3 cellular contexts compared by ENCODE assay signal in the genomic region with DNA sequence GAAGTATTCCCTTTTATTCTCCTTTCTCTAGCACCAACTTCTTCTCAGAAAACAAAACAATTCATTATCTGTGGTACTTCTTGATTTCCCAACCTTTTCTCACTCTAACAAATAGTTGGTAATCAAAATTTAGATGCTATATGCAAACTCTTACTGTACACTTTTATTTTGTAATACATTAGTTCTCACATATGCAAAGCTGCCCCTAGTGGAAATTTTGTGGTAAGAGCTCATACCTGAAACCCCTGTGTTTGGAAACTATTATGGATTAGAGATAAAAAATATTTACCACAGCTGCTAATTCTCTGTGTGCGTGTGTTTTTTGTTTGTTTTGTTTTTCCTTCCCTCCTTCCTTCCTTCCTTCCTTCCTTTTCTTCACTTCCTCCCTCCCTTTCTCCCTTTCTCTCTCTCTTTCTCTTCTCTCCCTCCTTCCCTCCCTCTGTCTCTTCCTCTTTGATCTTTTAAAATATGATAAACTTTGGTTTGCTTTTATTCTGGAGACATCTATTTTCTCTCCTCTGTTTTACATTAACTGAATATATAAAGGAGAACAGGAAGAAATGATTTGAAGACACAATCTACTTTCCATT.
TF ChIP-seq lines count a peak whose summit lies in the region.

No MANE protein-coding gene starts in this region.

TF ChIP-seq in A549, 52 proteins besides CTCF, POLR2A, EP300 and RAD21 (continued from another document):
- no peak for TF ChIP-seq HMGXB4 (CRISPR knock-in tag; IDR thresholded peaks at IDR 0.05; ENCODE audit: borderline replicate concordance)
- no peak for TF ChIP-seq CHD4 (IDR thresholded peaks at IDR 0.05; ENCODE audit: borderline replicate concordance)
- TF ChIP-seq, protein P1, sequence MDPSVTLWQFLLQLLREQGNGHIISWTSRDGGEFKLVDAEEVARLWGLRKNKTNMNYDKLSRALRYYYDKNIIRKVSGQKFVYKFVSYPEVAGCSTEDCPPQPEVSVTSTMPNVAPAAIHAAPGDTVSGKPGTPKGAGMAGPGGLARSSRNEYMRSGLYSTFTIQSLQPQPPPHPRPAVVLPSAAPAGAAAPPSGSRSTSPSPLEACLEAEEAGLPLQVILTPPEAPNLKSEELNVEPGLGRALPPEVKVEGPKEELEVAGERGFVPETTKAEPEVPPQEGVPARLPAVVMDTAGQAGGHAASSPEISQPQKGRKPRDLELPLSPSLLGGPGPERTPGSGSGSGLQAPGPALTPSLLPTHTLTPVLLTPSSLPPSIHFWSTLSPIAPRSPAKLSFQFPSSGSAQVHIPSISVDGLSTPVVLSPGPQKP (IDR thresholded peaks at IDR 0.05; ENCODE audit: low read depth, low read length), result no peak
- TF ChIP-seq RARB (CRISPR knock-in tag; IDR thresholded peaks at IDR 0.05), result no peak
TF ChIP-seq in A549: peak in this region for 1.

TF ChIP-seq in HEK293, 187 proteins besides CTCF, POLR2A, EP300 and RAD21 (continued from another document):
- TF ChIP-seq, protein P2, sequence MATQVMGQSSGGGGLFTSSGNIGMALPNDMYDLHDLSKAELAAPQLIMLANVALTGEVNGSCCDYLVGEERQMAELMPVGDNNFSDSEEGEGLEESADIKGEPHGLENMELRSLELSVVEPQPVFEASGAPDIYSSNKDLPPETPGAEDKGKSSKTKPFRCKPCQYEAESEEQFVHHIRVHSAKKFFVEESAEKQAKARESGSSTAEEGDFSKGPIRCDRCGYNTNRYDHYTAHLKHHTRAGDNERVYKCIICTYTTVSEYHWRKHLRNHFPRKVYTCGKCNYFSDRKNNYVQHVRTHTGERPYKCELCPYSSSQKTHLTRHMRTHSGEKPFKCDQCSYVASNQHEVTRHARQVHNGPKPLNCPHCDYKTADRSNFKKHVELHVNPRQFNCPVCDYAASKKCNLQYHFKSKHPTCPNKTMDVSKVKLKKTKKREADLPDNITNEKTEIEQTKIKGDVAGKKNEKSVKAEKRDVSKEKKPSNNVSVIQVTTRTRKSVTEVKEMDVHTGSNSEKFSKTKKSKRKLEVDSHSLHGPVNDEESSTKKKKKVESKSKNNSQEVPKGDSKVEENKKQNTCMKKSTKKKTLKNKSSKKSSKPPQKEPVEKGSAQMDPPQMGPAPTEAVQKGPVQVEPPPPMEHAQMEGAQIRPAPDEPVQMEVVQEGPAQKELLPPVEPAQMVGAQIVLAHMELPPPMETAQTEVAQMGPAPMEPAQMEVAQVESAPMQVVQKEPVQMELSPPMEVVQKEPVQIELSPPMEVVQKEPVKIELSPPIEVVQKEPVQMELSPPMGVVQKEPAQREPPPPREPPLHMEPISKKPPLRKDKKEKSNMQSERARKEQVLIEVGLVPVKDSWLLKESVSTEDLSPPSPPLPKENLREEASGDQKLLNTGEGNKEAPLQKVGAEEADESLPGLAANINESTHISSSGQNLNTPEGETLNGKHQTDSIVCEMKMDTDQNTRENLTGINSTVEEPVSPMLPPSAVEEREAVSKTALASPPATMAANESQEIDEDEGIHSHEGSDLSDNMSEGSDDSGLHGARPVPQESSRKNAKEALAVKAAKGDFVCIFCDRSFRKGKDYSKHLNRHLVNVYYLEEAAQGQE (tag by site-specific recombination; IDR thresholded peaks at IDR 0.05), result no peak

TF ChIP-seq in endothelial cell of umbilical vein, 7 proteins besides CTCF, POLR2A, EP300 and RAD21 (continued from another document):
- TF ChIP-seq EZH2 (IDR thresholded peaks at IDR 0.05; ENCODE audit: borderline replicate concordance, low read depth, low read length, severe bottlenecking), result no peak
